In genomic region chr12:45727301-45727993, GRCh38 we compare ENCODE assay signal across 8 cellular contexts. TPM values are rescaled to one million over a fixed set of nuclear protein-coding genes. Genes with fewer than 3 reads are reported as not detected.
DNase-seq lines count a peak whose midpoint lies in the region; TF ChIP-seq lines count a peak whose summit lies in the region.

No MANE protein-coding gene starts in this region.

- H3K36me3 ChIP-seq in HAP-1 (replicated peaks) = no peaks in the 10 kb centered on the region; the same call in 1 of the 2 replicates
- H3K36me3 ChIP-seq in MG63 = peaks cover 5% of the 10 kb centered on the region

- in situ Hi-C loops in G401 (cut with HindIII; ENCODE audit: low sequenced_read_pairs) (no loop called here), HAP-1 (cut with MboI; ENCODE audit: low sequenced_read_pairs) (loop anchor here (10.0 kb wide), 1 partner anchor 183 kb away; no protein-coding TSS in a partner anchor)

- H3K27me3 ChIP-seq in HAP-1 (ENCODE audit: low read depth) = no peaks in the 10 kb centered on the region
- no peaks in the 10 kb centered on the region for H3K27me3 ChIP-seq in MG63

- H3K9me3 ChIP-seq in HAP-1 (no peaks in the 10 kb centered on the region), MG63 (no peaks in the 10 kb centered on the region)

- H3K27me3 Mint-ChIP-seq in nephron progenitor cell (ENCODE audit: low read depth, poor library complexity) = no peaks in the 10 kb centered on the region
- H3K27me3 Mint-ChIP-seq in stimulated activated naive CD8-positive, alpha-beta T cell treated with anti-CD3 and anti-CD28 coated beads, Interleukin-15, Interleukin-2, amounts not matched to agents 100 ng/mL and 50 ng/mL, for 24 hours = no peaks in the 10 kb centered on the region

- peaks cover 12% of the 10 kb centered on the region for H3K36me3 Mint-ChIP-seq in nephron progenitor cell (ENCODE audit: low read depth)
- peaks cover 18% of the 10 kb centered on the region for H3K36me3 Mint-ChIP-seq in stimulated activated naive CD8-positive, alpha-beta T cell treated with anti-CD3 and anti-CD28 coated beads, Interleukin-15, Interleukin-2, amounts not matched to agents 100 ng/mL and 50 ng/mL, for 24 hours (ENCODE audit: low read depth)

- H3K4me3 ChIP-seq in HAP-1 (peak overlapping the region; percentile 88), MG63 (peak overlapping the region; percentile 88)

- DNase-seq in G401 (ENCODE audit: low spot score) (peak; percentile 93), HAP-1 (ENCODE audit: low spot score in 2 of 2) (peak; percentile 97 to 98), MG63 (peak; percentile 99), SHP77 (lab: John Stamatoyannopoulos, UW) (peak; percentile 96 to 97), activated gamma-delta T cell (lab: John Stamatoyannopoulos, UW) (peak; percentile 80), fibroblast of the conjunctiva (ENCODE audit: low read depth) (peak; percentile 97), nephron progenitor cell (peak; percentile 89)

- no peaks in the 10 kb centered on the region for H3K9me3 Mint-ChIP-seq in nephron progenitor cell
- H3K9me3 Mint-ChIP-seq in stimulated activated naive CD8-positive, alpha-beta T cell treated with anti-CD3 and anti-CD28 coated beads, Interleukin-15, Interleukin-2, amounts not matched to agents 100 ng/mL and 50 ng/mL, for 24 hours = no peaks in the 10 kb centered on the region

- no peak for TF ChIP-seq CTCF in nephron progenitor cell (IDR thresholded peaks at IDR 0.05)

- H3K4me1 Mint-ChIP-seq in nephron progenitor cell = peaks cover 31% of the 10 kb centered on the region
- peaks cover 43% of the 10 kb centered on the region for H3K4me1 Mint-ChIP-seq in stimulated activated naive CD8-positive, alpha-beta T cell treated with anti-CD3 and anti-CD28 coated beads, Interleukin-15, Interleukin-2, amounts not matched to agents 100 ng/mL and 50 ng/mL, for 24 hours (ENCODE audit: low read depth)

- peaks cover 15% of the 10 kb centered on the region; the same call in 1 of the 2 replicates for H3K4me1 ChIP-seq in HAP-1

- H3K27ac Mint-ChIP-seq in nephron progenitor cell = peak overlapping the region; percentile 100
- H3K27ac Mint-ChIP-seq in stimulated activated naive CD8-positive, alpha-beta T cell treated with anti-CD3 and anti-CD28 coated beads, Interleukin-15, Interleukin-2, amounts not matched to agents 100 ng/mL and 50 ng/mL, for 24 hours = peak overlapping the region; percentile 100

- peak overlapping the region; percentile 99 for H3K4me3 Mint-ChIP-seq in nephron progenitor cell
- H3K4me3 Mint-ChIP-seq in stimulated activated naive CD8-positive, alpha-beta T cell treated with anti-CD3 and anti-CD28 coated beads, Interleukin-15, Interleukin-2, amounts not matched to agents 100 ng/mL and 50 ng/mL, for 24 hours = peak overlapping the region; percentile 100

RNA-seq across cellular contexts. Expression of gene ARID2, which starts 2.1 kb away (rescaled TPM):
- total RNA-seq in G401 (2014; rRNA removed; shearing (Covaris generic)) = 17.5 and 29.8 TPM in 2 replicates
- 8.8 and 10.5 TPM in 2 replicates for total RNA-seq in MG63 (2014; rRNA removed; shearing (Covaris generic); ENCODE audit: low replicate concordance)

Comparison
In these comparisons a context has a peak if more than half of its experiments do, and no peak if none do; other contexts are left out.
1. Peak in every context shown above with its lines: DNase-seq and H3K4me3 ChIP-seq.